16 cellular contexts compared by ENCODE assay signal in the genomic region with DNA sequence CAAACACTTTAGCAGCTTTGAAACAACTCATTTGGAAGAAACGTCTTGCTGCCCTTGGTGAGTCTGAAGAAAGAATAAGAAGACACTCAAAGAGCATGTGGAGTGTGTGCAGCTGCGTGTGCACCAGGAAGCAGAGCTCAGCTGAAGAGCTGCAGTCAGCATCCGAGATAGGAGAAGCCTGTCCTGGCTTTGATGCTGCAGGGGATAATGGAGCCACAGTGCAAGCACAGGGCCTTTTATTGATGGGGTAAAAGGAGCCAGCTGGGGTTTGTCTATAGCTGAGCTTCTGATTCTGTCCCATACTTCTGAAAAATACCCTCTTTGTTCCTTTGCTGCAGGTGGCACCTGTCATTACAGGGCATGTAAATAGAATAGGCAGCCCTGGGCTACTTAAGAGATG.
"Had no signal": no experiment of that assay in that cellular context is flagged by ENCODE, and none has a peak within 500 bp of the region (broad histone marks: within the 10 kb centered on the region; RNA-seq: fewer than 3 reads in every experiment).

No MANE protein-coding gene starts in this region.

- DNase-seq: activated CD4-positive, CD25-positive, alpha-beta regulatory T cell treated with anti-CD3 and anti-CD28 coated beads, Interleukin-2, amount 50 U/mL, for 72 hours; activated effector memory CD4-positive, alpha-beta T cell treated with anti-CD3 and anti-CD28 coated beads, Interleukin-2, amount 50 U/mL, for 16 hours; activated T-cell treated with anti-CD3 and anti-CD28 coated beads, Interleukin-2, amount 50 U/mL, for 72 hours; glutamatergic neuron; lower lobe of right lung; stimulated activated CD4-positive, alpha-beta T cell treated with anti-CD3 and anti-CD28 coated beads, Interleukin-2, amount 100 ng/mL, for 48 hours; testis had no signal

- H3K27ac Mint-ChIP-seq: activated naive CD4-positive, alpha-beta T cell treated with anti-CD3 and anti-CD28 coated beads, Interleukin-2, amount 50 U/mL, for 24 hours; activated T-cell treated with anti-CD3 and anti-CD28 coated beads, Interleukin-2, amount 50 U/mL, for 72 hours; nephron; progenitor cell of endocrine pancreas; stimulated activated naive CD8-positive, alpha-beta T cell treated with anti-CD3 and anti-CD28 coated beads, Interleukin-15, Interleukin-2, amounts not matched to agents 100 ng/mL and 50 ng/mL, for 24 hours; type B pancreatic cell had no signal

- H3K4me1 Mint-ChIP-seq: activated naive CD4-positive, alpha-beta T cell treated with anti-CD3 and anti-CD28 coated beads, Interleukin-2, amount 50 U/mL, for 24 hours; nephron had no signal

- H3K36me3 ChIP-seq: breast epithelium, lower lobe of right lung, right atrium auricular region had no signal

- H3K4me3 Mint-ChIP-seq: activated naive CD4-positive, alpha-beta T cell treated with anti-CD3 and anti-CD28 coated beads, Interleukin-2, amount 50 U/mL, for 24 hours; activated T-cell treated with anti-CD3 and anti-CD28 coated beads, Interleukin-2, amount 50 U/mL, for 72 hours; nephron; stimulated activated naive CD8-positive, alpha-beta T cell treated with anti-CD3 and anti-CD28 coated beads, Interleukin-15, Interleukin-2, amounts not matched to agents 100 ng/mL and 50 ng/mL, for 24 hours; type B pancreatic cell had no signal

- H3K9me3 Mint-ChIP-seq: nephron, type B pancreatic cell had no signal

- H3K4me3 ChIP-seq: breast epithelium, coronary artery, lower lobe of right lung, right atrium auricular region, testis had no signal

- H3K36me3 Mint-ChIP-seq: activated naive CD4-positive, alpha-beta T cell treated with anti-CD3 and anti-CD28 coated beads, Interleukin-2, amount 50 U/mL, for 24 hours; type B pancreatic cell had no signal

- H3K4me1 ChIP-seq: breast epithelium, lower lobe of right lung, testis had no signal

- H3K27ac ChIP-seq: breast epithelium, coronary artery, foreskin keratinocyte, lower lobe of right lung, right atrium auricular region, testis had no signal

- H3K9me3 ChIP-seq: breast epithelium, lower lobe of right lung, right atrium auricular region, testis had no signal

- H3K27me3 Mint-ChIP-seq: stimulated activated naive CD8-positive, alpha-beta T cell treated with anti-CD3 and anti-CD28 coated beads, Interleukin-15, Interleukin-2, amounts not matched to agents 100 ng/mL and 50 ng/mL, for 24 hours; type B pancreatic cell had no signal

- ATAC-seq: activated T-cell treated with anti-CD3 and anti-CD28 coated beads, Interleukin-2, amount 50 U/mL, for 72 hours; lower lobe of right lung had no signal

- H3K27me3 ChIP-seq: breast epithelium, foreskin keratinocyte, right atrium auricular region, testis had no signal
